In genomic region chr17:50148226-50149098, GRCh38 we compare ENCODE assay signal across 8 cellular contexts. TPM values are rescaled to one million over a fixed set of nuclear protein-coding genes. Genes with fewer than 3 reads are reported as not detected.
DNase-seq lines count a peak whose midpoint lies in the region; TF ChIP-seq lines count a peak whose summit lies in the region.

No MANE protein-coding gene starts in this region.

- no peaks in the 10 kb centered on the region for H3K9me3 Mint-ChIP-seq in activated CD4-positive, alpha-beta memory T cell treated with anti-CD3 and anti-CD28 coated beads, Interleukin-2, amount 10 ng/mL, durations not matched to agents 7 days and 5 days
- no peaks in the 10 kb centered on the region for H3K9me3 Mint-ChIP-seq in mesothelial cell of epicardium

- no peaks in the 10 kb centered on the region for H3K27me3 Mint-ChIP-seq in activated CD4-positive, alpha-beta memory T cell treated with anti-CD3 and anti-CD28 coated beads, Interleukin-2, amount 10 ng/mL, durations not matched to agents 7 days and 5 days
- H3K27me3 Mint-ChIP-seq in mesothelial cell of epicardium (ENCODE audit: low read depth), result no peaks in the 10 kb centered on the region

- peaks cover 54% of the 10 kb centered on the region for H3K4me1 Mint-ChIP-seq in activated CD4-positive, alpha-beta memory T cell treated with anti-CD3 and anti-CD28 coated beads, Interleukin-2, amount 10 ng/mL, durations not matched to agents 7 days and 5 days
- H3K4me1 Mint-ChIP-seq in mesothelial cell of epicardium, result peaks cover 35% of the 10 kb centered on the region

- peak overlapping the region; percentile 88 for H3K4me3 Mint-ChIP-seq in activated CD4-positive, alpha-beta memory T cell treated with anti-CD3 and anti-CD28 coated beads, Interleukin-2, amount 10 ng/mL, durations not matched to agents 7 days and 5 days
- H3K4me3 Mint-ChIP-seq in mesothelial cell of epicardium, result peak overlapping the region; percentile 74

- TF ChIP-seq CTCF in HEK293 (tag by site-specific recombination; IDR thresholded peaks at IDR 0.05), result peak; percentile 28
- TF ChIP-seq CTCF in mesothelial cell of epicardium (IDR thresholded peaks at IDR 0.05; ENCODE audit: unreplicated experiment), result no peak

- peak overlapping the region; percentile 77 for H3K4me3 ChIP-seq in HEK293 (ENCODE audit: low read depth, low read length)
- peak overlapping the region; percentile 86 for H3K4me3 ChIP-seq in effector memory CD4-positive, alpha-beta T cell (ENCODE audit: insufficient read depth, low read depth, low read length, poor library complexity, severe bottlenecking)

- CTCF ChIA-PET in HEK293 (lab: Yijun Ruan, JAX), result interaction anchor here (0.6 to 7.4 kb wide), 10 partner anchors 7 to 149 kb away, joined by 3 to 105 read pairs (median 4); partner anchors contain the start of genes PDK2 and SGCA
- CTCF ChIA-PET in activated CD4-positive, alpha-beta memory T cell treated with anti-CD3 and anti-CD28 coated beads, Interleukin-2, amount 10 ng/mL, durations not matched to agents 7 days and 5 days (lab: Charles Lee), result interaction anchor here (0.7 to 5.7 kb wide), 5 partner anchors 8 to 31 kb away, joined by 3 to 58 read pairs (median 6); no protein-coding TSS in a partner anchor

- POLR2A ChIA-PET in HEK293 (lab: Yijun Ruan, JAX), result interaction anchor here (0.6 to 1.7 kb wide), 5 partner anchors 9 to 521 kb away, joined by 3 to 10 read pairs (median 6); no protein-coding TSS in a partner anchor
- POLR2A ChIA-PET in activated CD4-positive, alpha-beta memory T cell treated with anti-CD3 and anti-CD28 coated beads, Interleukin-2, amount 10 ng/mL, durations not matched to agents 7 days and 5 days (lab: Charles Lee), result interaction anchor here (1.0 to 2.4 kb wide), 6 partner anchors 8 to 54 kb away, joined by 3 to 13 read pairs (median 4); no protein-coding TSS in a partner anchor

- no peaks in the 10 kb centered on the region for H3K9me3 ChIP-seq in HEK293 (ENCODE audit: control insufficient read depth, insufficient read depth, low read depth, low read length)
- no peaks in the 10 kb centered on the region for H3K9me3 ChIP-seq in effector memory CD4-positive, alpha-beta T cell (ENCODE audit: control insufficient read depth, low read length)

- H3K4me1 ChIP-seq in HEK293 (ENCODE audit: control insufficient read depth, insufficient read depth, low read length), result peaks cover 15% of the 10 kb centered on the region
- H3K4me1 ChIP-seq in effector memory CD4-positive, alpha-beta T cell (ENCODE audit: control insufficient read depth, insufficient read depth, low read length, poor library complexity, severe bottlenecking), result peaks cover 62% of the 10 kb centered on the region

- H3K27ac ChIP-seq in HEK293 (ENCODE audit: extremely low read depth, low read depth, low read length), result peak overlapping the region; percentile 75
- peak overlapping the region; percentile 86 for H3K27ac ChIP-seq in effector memory CD4-positive, alpha-beta T cell (ENCODE audit: insufficient read depth, low read length, poor library complexity, severe bottlenecking)

- DNase-seq in Daoy (ENCODE audit: low read depth) (peak; percentile 63), NCI-H2171 treated with DMSO at 0.1 percent for 48 hours (lab: John Stamatoyannopoulos, UW) (peak; percentile 62), mesothelial cell of epicardium (ENCODE audit: low spot score in 2 of 2, unreplicated experiment in 2 of 2) (peak in 1 of 2 experiments; percentile 56), NCI-H1417 treated with DMSO at 0.1 percent for 48 hours (lab: John Stamatoyannopoulos, UW) (no peak)
- DNase-seq in activated CD4-positive, alpha-beta memory T cell treated with anti-CD3 and anti-CD28 coated beads, Interleukin-2, amount 10 ng/mL, durations not matched to agents 7 days and 5 days, result peak; percentile 57
- DNase-seq in effector memory CD4-positive, alpha-beta T cell, result peak; percentile 63 to 76 (median 70)
- DNase-seq in stimulated activated CD8-positive, alpha-beta memory T cell treated with anti-CD3 and anti-CD28 coated beads, Interleukin-4, amount 100 ng/mL, for 4 hours (ENCODE audit: low read depth in 2 of 2, low spot score in 1 of 2), result peak; percentile 73 to 79

- H3K36me3 ChIP-seq in HEK293 (ENCODE audit: control insufficient read depth in 2 of 2, insufficient read depth in 1 of 2, low read length in 2 of 2), result peaks cover 5 to 43% of the 10 kb centered on the region in 2 experiments; a peak in 2 of 3 replicates
- H3K36me3 ChIP-seq in effector memory CD4-positive, alpha-beta T cell (ENCODE audit: control insufficient read depth, insufficient read depth, low read length), result peaks cover 22% of the 10 kb centered on the region

- peaks cover 59% of the 10 kb centered on the region for H3K36me3 Mint-ChIP-seq in activated CD4-positive, alpha-beta memory T cell treated with anti-CD3 and anti-CD28 coated beads, Interleukin-2, amount 10 ng/mL, durations not matched to agents 7 days and 5 days (ENCODE audit: low read depth)
- H3K36me3 Mint-ChIP-seq in mesothelial cell of epicardium, result peaks cover 7% of the 10 kb centered on the region

- no peaks in the 10 kb centered on the region for H3K27me3 ChIP-seq in effector memory CD4-positive, alpha-beta T cell (replicated peaks; ENCODE audit: control insufficient read depth, insufficient read depth, low read length, poor library complexity, severe bottlenecking)

- peak overlapping the region; percentile 81 for H3K27ac Mint-ChIP-seq in activated CD4-positive, alpha-beta memory T cell treated with anti-CD3 and anti-CD28 coated beads, Interleukin-2, amount 10 ng/mL, durations not matched to agents 7 days and 5 days
- peak overlapping the region; percentile 77 for H3K27ac Mint-ChIP-seq in mesothelial cell of epicardium

TF ChIP-seq in HEK293, 187 proteins besides CTCF, POLR2A, EP300 and RAD21 (continues in another document):
- no peak for TF ChIP-seq ZNF350 (tag by site-specific recombination; IDR thresholded peaks at IDR 0.05)
- peak; percentile 92 for TF ChIP-seq SP3 (tag by site-specific recombination; IDR thresholded peaks at IDR 0.05)
- no peak for TF ChIP-seq ZNF2 (tag by site-specific recombination; IDR thresholded peaks at IDR 0.05)
- TF ChIP-seq ZNF571 (tag by site-specific recombination; IDR thresholded peaks at IDR 0.05), result no peak
- TF ChIP-seq ZBTB48 (tag by site-specific recombination; IDR thresholded peaks at IDR 0.05), result no peak
- TF ChIP-seq ZSCAN30 (tag by site-specific recombination; IDR thresholded peaks at IDR 0.05), result no peak
- no peak for TF ChIP-seq RBAK (tag by site-specific recombination; IDR thresholded peaks at IDR 0.05)
- TF ChIP-seq FEZF1 (tag by site-specific recombination; IDR thresholded peaks at IDR 0.05), result no peak
- TF ChIP-seq ZXDB (tag by site-specific recombination; IDR thresholded peaks at IDR 0.05), result peak; percentile 72
- TF ChIP-seq BCL11B (tag by site-specific recombination; IDR thresholded peaks at IDR 0.05; ENCODE audit: low read depth), result no peak
- no peak for TF ChIP-seq ZNF132 (tag by site-specific recombination; IDR thresholded peaks at IDR 0.05; ENCODE audit: borderline replicate concordance)
- TF ChIP-seq KLF1 (tag by site-specific recombination; IDR thresholded peaks at IDR 0.05), result peak; percentile 85
- TF ChIP-seq YY1 (tag by site-specific recombination; IDR thresholded peaks at IDR 0.05), result no peak
- no peak for TF ChIP-seq ZNF114 (tag by site-specific recombination; IDR thresholded peaks at IDR 0.05)
- TF ChIP-seq ZIC2 (tag by site-specific recombination; IDR thresholded peaks at IDR 0.05), result peak; percentile 74
- TF ChIP-seq ZNF266 (tag by site-specific recombination; IDR thresholded peaks at IDR 0.05; ENCODE audit: low read depth), result no peak
- 0 out of 2 replicates have a peak, but pooled peaks have one; percentile 43 for TF ChIP-seq ZEB2 (tag by site-specific recombination; IDR thresholded peaks at IDR 0.05)
- peak; percentile 28 for TF ChIP-seq ZBTB26 (tag by site-specific recombination; optimal IDR thresholded peaks at IDR 0.05)
- peak; percentile 79; the same call in 1 of the 2 replicates for TF ChIP-seq KLF10 (tag by site-specific recombination; IDR thresholded peaks at IDR 0.05)

RNA-seq across cellular contexts. Expression of gene PPP1R9B, which starts 2.0 kb away (rescaled TPM):
- 28.8 and 36.3 TPM in 2 replicates for total RNA-seq in Daoy (2014; rRNA removed; shearing (Covaris generic))
- total RNA-seq in activated CD4-positive, alpha-beta memory T cell treated with anti-CD3 and anti-CD28 coated beads, Interleukin-2, amount 10 ng/mL, durations not matched to agents 7 days and 5 days, result 100 to 1,000 TPM; 136 to 137 TPM
- 56.4 to 58.6 TPM (median 56.6 TPM) in 3 replicates for total RNA-seq in mesothelial cell of epicardium

RNA-seq across cellular contexts. Expression of gene SGCA, which starts 17.3 kb away (rescaled TPM):
- 0.51 and 1.3 TPM in 2 replicates for total RNA-seq in Daoy (2014; rRNA removed; shearing (Covaris generic))
- under 1 TPM in 1 of 2 experiments, not detected in 1; 0.30 TPM for total RNA-seq in activated CD4-positive, alpha-beta memory T cell treated with anti-CD3 and anti-CD28 coated beads, Interleukin-2, amount 10 ng/mL, durations not matched to agents 7 days and 5 days
- total RNA-seq in mesothelial cell of epicardium, result not detected in 3 replicates

RNA-seq across cellular contexts. Expression of gene SAMD14, which starts 18.5 kb away (rescaled TPM):
- total RNA-seq in Daoy (2014; rRNA removed; shearing (Covaris generic)), result 1.7 and 2.6 TPM in 2 replicates
- total RNA-seq in activated CD4-positive, alpha-beta memory T cell treated with anti-CD3 and anti-CD28 coated beads, Interleukin-2, amount 10 ng/mL, durations not matched to agents 7 days and 5 days, result 1 to 10 TPM in 1 of 2 experiments, under 1 TPM in 1; 0.68 to 1.3 TPM
- total RNA-seq in mesothelial cell of epicardium, result 17.3 to 20.0 TPM (median 19.4 TPM) in 3 replicates

RNA-seq across cellular contexts. Expression of gene COL1A1, which starts 53.0 kb away (rescaled TPM):
- total RNA-seq in Daoy (2014; rRNA removed; shearing (Covaris generic)), result 288 and 336 TPM in 2 replicates
- total RNA-seq in activated CD4-positive, alpha-beta memory T cell treated with anti-CD3 and anti-CD28 coated beads, Interleukin-2, amount 10 ng/mL, durations not matched to agents 7 days and 5 days, result under 1 TPM; 0.50 to 0.55 TPM
- 3,780 to 4,004 TPM (median 3,972 TPM) in 3 replicates for total RNA-seq in mesothelial cell of epicardium

RNA-seq across cellular contexts. Expression of gene PDK2, which starts 53.3 kb away (rescaled TPM):
- 4.5 and 5.7 TPM in 2 replicates for total RNA-seq in Daoy (2014; rRNA removed; shearing (Covaris generic))
- total RNA-seq in activated CD4-positive, alpha-beta memory T cell treated with anti-CD3 and anti-CD28 coated beads, Interleukin-2, amount 10 ng/mL, durations not matched to agents 7 days and 5 days, result 10 to 100 TPM; 19.6 to 23.4 TPM
- 44.6 to 46.0 TPM (median 45.4 TPM) in 3 replicates for total RNA-seq in mesothelial cell of epicardium
